ENCODE assay signal across 1 cellular context in the genomic region with DNA sequence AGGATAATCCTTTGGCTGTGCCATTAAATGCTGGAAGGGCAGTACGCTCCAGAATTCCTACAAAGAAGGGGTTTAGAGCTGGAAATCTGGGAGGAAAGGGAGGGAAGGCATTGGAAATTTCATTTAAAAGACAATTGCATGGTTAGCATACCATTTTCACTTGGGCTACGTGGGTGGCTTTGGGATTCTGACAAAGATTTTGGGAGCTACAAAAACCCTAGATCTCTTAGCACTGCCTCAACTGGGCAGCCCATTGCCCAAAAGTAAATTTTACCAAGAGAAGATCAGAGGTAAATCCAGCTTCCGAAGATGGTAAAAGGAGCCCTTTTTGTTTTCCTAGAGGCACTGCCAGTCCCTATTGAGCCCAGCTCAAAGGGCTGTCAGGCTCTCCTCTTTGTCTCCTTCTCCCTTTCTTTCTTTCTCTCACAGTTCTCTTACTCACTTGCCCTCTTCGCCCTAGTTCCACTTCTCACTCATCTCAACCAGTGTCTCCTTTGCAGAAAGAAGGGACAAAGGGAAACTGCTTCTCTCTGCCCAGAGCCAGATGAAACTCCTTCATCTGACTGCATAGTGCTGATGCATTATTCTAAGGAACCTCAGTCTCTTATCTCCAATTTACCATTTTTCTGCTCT.
TF ChIP-seq lines count a peak whose summit lies in the region.

No MANE protein-coding gene starts in this region.

TF ChIP-seq in GM23338, 12 proteins besides CTCF, POLR2A, EP300 and RAD21 (continued from another document):
- TF ChIP-seq, protein P1, sequence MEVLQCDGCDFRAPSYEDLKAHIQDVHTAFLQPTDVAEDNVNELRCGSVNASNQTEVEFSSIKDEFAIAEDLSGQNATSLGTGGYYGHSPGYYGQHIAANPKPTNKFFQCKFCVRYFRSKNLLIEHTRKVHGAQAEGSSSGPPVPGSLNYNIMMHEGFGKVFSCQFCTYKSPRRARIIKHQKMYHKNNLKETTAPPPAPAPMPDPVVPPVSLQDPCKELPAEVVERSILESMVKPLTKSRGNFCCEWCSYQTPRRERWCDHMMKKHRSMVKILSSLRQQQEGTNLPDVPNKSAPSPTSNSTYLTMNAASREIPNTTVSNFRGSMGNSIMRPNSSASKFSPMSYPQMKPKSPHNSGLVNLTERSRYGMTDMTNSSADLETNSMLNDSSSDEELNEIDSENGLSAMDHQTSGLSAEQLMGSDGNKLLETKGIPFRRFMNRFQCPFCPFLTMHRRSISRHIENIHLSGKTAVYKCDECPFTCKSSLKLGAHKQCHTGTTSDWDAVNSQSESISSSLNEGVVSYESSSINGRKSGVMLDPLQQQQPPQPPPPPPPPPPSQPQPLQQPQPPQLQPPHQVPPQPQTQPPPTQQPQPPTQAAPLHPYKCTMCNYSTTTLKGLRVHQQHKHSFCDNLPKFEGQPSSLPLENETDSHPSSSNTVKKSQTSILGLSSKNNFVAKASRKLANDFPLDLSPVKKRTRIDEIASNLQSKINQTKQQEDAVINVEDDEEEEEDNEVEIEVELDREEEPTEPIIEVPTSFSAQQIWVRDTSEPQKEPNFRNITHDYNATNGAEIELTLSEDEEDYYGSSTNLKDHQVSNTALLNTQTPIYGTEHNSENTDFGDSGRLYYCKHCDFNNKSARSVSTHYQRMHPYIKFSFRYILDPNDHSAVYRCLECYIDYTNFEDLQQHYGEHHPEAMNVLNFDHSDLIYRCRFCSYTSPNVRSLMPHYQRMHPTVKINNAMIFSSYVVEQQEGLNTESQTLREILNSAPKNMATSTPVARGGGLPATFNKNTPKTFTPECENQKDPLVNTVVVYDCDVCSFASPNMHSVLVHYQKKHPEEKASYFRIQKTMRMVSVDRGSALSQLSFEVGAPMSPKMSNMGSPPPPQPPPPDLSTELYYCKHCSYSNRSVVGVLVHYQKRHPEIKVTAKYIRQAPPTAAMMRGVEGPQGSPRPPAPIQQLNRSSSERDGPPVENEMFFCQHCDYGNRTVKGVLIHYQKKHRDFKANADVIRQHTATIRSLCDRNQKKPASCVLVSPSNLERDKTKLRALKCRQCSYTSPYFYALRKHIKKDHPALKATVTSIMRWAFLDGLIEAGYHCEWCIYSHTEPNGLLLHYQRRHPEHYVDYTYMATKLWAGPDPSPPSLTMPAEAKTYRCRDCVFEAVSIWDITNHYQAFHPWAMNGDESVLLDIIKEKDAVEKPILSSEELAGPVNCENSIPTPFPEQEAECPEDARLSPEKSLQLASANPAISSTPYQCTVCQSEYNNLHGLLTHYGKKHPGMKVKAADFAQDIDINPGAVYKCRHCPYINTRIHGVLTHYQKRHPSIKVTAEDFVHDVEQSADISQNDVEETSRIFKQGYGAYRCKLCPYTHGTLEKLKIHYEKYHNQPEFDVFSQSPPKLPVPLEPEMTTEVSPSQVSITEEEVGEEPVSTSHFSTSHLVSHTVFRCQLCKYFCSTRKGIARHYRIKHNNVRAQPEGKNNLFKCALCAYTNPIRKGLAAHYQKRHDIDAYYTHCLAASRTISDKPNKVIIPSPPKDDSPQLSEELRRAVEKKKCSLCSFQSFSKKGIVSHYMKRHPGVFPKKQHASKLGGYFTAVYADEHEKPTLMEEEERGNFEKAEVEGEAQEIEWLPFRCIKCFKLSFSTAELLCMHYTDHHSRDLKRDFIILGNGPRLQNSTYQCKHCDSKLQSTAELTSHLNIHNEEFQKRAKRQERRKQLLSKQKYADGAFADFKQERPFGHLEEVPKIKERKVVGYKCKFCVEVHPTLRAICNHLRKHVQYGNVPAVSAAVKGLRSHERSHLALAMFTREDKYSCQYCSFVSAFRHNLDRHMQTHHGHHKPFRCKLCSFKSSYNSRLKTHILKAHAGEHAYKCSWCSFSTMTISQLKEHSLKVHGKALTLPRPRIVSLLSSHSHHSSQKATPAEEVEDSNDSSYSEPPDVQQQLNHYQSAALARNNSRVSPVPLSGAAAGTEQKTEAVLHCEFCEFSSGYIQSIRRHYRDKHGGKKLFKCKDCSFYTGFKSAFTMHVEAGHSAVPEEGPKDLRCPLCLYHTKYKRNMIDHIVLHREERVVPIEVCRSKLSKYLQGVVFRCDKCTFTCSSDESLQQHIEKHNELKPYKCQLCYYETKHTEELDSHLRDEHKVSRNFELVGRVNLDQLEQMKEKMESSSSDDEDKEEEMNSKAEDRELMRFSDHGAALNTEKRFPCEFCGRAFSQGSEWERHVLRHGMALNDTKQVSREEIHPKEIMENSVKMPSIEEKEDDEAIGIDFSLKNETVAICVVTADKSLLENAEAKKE (CRISPR knock-in tag; IDR thresholded peaks at IDR 0.05): peak; percentile 42; the same call in 1 of the 2 replicates
- TF ChIP-seq ZNF114 (CRISPR knock-in tag; IDR thresholded peaks at IDR 0.05): no peak
- TF ChIP-seq JUNB (IDR thresholded peaks at IDR 0.05; ENCODE audit: unreplicated experiment): no peak
- TF ChIP-seq CREB1 (CRISPR knock-in tag; IDR thresholded peaks at IDR 0.05; ENCODE audit: low read depth): no peak
- TF ChIP-seq STAT1 (IDR thresholded peaks at IDR 0.05; ENCODE audit: unreplicated experiment): no peak
